ENCODE assay signal across 29 cellular contexts in the genomic region with DNA sequence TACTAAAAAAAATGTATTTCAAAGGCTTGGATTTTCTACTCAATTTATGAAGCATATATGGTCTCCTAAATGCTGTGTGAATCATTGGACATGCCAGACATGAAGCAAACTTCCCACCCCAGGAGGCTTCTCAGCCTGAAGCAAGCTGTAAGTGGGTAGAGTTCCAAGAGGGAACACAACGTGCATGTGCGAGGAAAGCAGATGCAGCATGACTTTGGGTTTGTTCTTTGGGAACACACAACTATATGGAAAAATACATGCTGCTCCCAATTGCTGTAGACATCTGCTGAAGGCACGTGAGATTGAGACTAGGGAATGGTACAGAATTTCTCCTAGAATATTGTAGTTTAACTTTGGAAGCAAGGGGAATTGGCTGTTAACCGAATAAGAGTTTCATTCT. TPM values are rescaled to one million over a fixed set of nuclear protein-coding genes. Genes with fewer than 3 reads are reported as not detected.
"Had no signal": no experiment of that assay in that cellular context is flagged by ENCODE, and none has a peak within 500 bp of the region (broad histone marks: within the 10 kb centered on the region; RNA-seq: fewer than 3 reads in every experiment).

No MANE protein-coding gene starts in this region.

- H3K36me3 ChIP-seq: left ventricle myocardium inferior, sigmoid colon, thyroid gland, upper lobe of right lung had no signal

- FAIRE-seq: bronchial epithelial cell, frontal cortex had no signal

- H3K9me3 Mint-ChIP-seq: activated T-cell treated with anti-CD3 and anti-CD28 coated beads, Interleukin-2, amount 50 U/mL, for 4 hours; activated T-helper 2 cell treated with anti-CD3 and anti-CD28 coated beads, Interferon-gamma antibody, Interleukin-2, Interleukin-4, amounts not matched to agents 10 μg/mL and 5 μg/mL and 100 μg/mL, durations not matched to agents 14 hours and 24 hours and 36 hours; neural crest cell had no signal

- H3K27ac Mint-ChIP-seq: activated naive CD8-positive, alpha-beta T cell treated with anti-CD3 and anti-CD28 coated beads for 36 hours; activated T-helper 2 cell treated with anti-CD3 and anti-CD28 coated beads, Interferon-gamma antibody, Interleukin-2, Interleukin-4, amounts not matched to agents 10 μg/mL and 5 μg/mL and 100 μg/mL, durations not matched to agents 14 hours and 24 hours and 36 hours; progenitor cell of endocrine pancreas; T-helper 17 cell had no signal

- H3K27me3 ChIP-seq: sigmoid colon, thyroid gland, upper lobe of right lung had no signal

- H3K36me3 Mint-ChIP-seq: activated naive CD8-positive, alpha-beta T cell treated with anti-CD3 and anti-CD28 coated beads for 36 hours had no signal

- H3K27me3 Mint-ChIP-seq: progenitor cell of endocrine pancreas had no signal

- H3K27ac ChIP-seq: left ventricle myocardium inferior, sigmoid colon, thyroid gland, upper lobe of right lung had no signal

- H3K4me3 ChIP-seq: left ventricle myocardium inferior, mucosa of descending colon, sigmoid colon, thyroid gland, upper lobe of right lung had no signal

- DNase-seq: activated CD4-positive, alpha-beta T cell treated with anti-CD3 and anti-CD28 coated beads for 4 hours; activated CD4-positive, alpha-beta T cell treated with anti-CD3 and anti-CD28 coated beads, Interleukin-2, amount 50 U/mL, for 48 hours; activated CD4-positive, CD25-positive, alpha-beta regulatory T cell; activated CD8-positive, alpha-beta memory T cell treated with anti-CD3 and anti-CD28 coated beads, Interleukin-2, amount 50 U/mL, for 48 hours; activated naive CD4-positive, alpha-beta T cell treated with Interleukin-2 at 50 U/mL for 16 hours; activated naive CD8-positive, alpha-beta T cell treated with anti-CD3 and anti-CD28 coated beads for 36 hours; activated T-cell treated with anti-CD3 and anti-CD28 coated beads, Interleukin-2, amount 50 U/mL, for 4 hours; amniotic stem cell; cerebellar nuclear complex; effector CD8-positive, alpha-beta T cell; erythroblast; hippocampal formation; left ventricle myocardium inferior; mucosa of descending colon; retina; sigmoid colon; stimulated activated CD4-positive, alpha-beta T cell treated with anti-CD3 and anti-CD28 coated beads, Interleukin-4, amount 100 ng/mL, for 24 hours; stimulated activated naive CD4-positive, alpha-beta T cell treated with Interleukin-2 at 50 U/mL for 16 hours; SW 1271; T-helper 17 cell; thyroid gland; upper lobe of right lung had no signal

- H3K4me1 Mint-ChIP-seq: activated naive CD8-positive, alpha-beta T cell treated with anti-CD3 and anti-CD28 coated beads for 36 hours; neural crest cell; T-helper 17 cell had no signal

- H3K4me1 ChIP-seq: left ventricle myocardium inferior, sigmoid colon, thyroid gland, upper lobe of right lung had no signal

- H3K4me3 Mint-ChIP-seq: activated naive CD8-positive, alpha-beta T cell treated with anti-CD3 and anti-CD28 coated beads for 36 hours; activated T-cell treated with anti-CD3 and anti-CD28 coated beads, Interleukin-2, amount 50 U/mL, for 4 hours; neural crest cell; T-helper 17 cell had no signal

- H3K9me3 ChIP-seq: mucosa of descending colon, sigmoid colon, thyroid gland, upper lobe of right lung had no signal

RNA-seq across cellular contexts. Expression of a gene that starts 55.1 kb away (rescaled TPM):
- total RNA-seq: activated CD8-positive, alpha-beta memory T cell treated with anti-CD3 and anti-CD28 coated beads for 36 hours; activated naive CD8-positive, alpha-beta T cell treated with anti-CD3 and anti-CD28 coated beads for 36 hours; activated T-cell treated with anti-CD3 and anti-CD28 coated beads, Interleukin-2, amount 50 U/mL, for 4 hours; activated T-helper 2 cell treated with anti-CD3 and anti-CD28 coated beads, Interferon-gamma antibody, Interleukin-2, Interleukin-4, amounts not matched to agents 10 μg/mL and 5 μg/mL and 100 μg/mL, durations not matched to agents 14 hours and 24 hours and 36 hours; bronchial epithelial cell; lung microvascular endothelial cell; neural crest cell; T-helper 17 cell had no signal
